Comparison of ENCODE assay signal across 1 cellular context in genomic region chr10:119616879-119617580, GRCh38.
TF ChIP-seq lines count a peak whose summit lies in the region.

No MANE protein-coding gene starts in this region.

TF ChIP-seq in K562, 482 proteins besides CTCF, POLR2A, EP300 and RAD21 (continued from another document and continues in another):
- no peak for TF ChIP-seq ZNF512 (tag; IDR thresholded peaks at IDR 0.05)
- TF ChIP-seq TOE1 (IDR thresholded peaks at IDR 0.05; ENCODE audit: borderline replicate concordance), result 0 out of 2 replicates have a peak, but pooled peaks have one; percentile 16
- no peak for TF ChIP-seq TOE1 (CRISPR knock-in tag; IDR thresholded peaks at IDR 0.05; ENCODE audit: borderline replicate concordance, low read depth)
- peak; percentile 57; the same call in 1 of the 2 replicates for TF ChIP-seq L3MBTL2 (IDR thresholded peaks at IDR 0.05)
- TF ChIP-seq ZKSCAN8 (CRISPR knock-in tag; IDR thresholded peaks at IDR 0.05), result no peak
- TF ChIP-seq ZNF444 (CRISPR knock-in tag; IDR thresholded peaks at IDR 0.05), result no peak
- TF ChIP-seq MAFK (IDR thresholded peaks at IDR 0.05; ENCODE audit: low read length), result no peak
- TF ChIP-seq E2F8 (IDR thresholded peaks at IDR 0.05; ENCODE audit: low read depth, partially characterized antibody), result no peak
- 0 out of 4 replicates have a peak, but pooled peaks of 1 of the 2 experiments have one; percentile 28 for TF ChIP-seq MNT (conservative IDR thresholded peaks at IDR 0.05)
- TF ChIP-seq KDM2B (CRISPR knock-in tag; IDR thresholded peaks at IDR 0.05), result no peak
- TF ChIP-seq RBM15 (IDR thresholded peaks at IDR 0.05; ENCODE audit: insufficient read depth, low read length), result no peak
- no peak for TF ChIP-seq RBM39 (optimal IDR thresholded peaks at IDR 0.05; ENCODE audit: low read depth, low read length)
- TF ChIP-seq COPS2 (conservative IDR thresholded peaks at IDR 0.05), result no peak
- peak; percentile 28; the same call in 1 of the 2 replicates for TF ChIP-seq MYC (IDR thresholded peaks at IDR 0.05; ENCODE audit: low read depth, low read length)
- TF ChIP-seq MYC (CRISPR knock-in tag; IDR thresholded peaks at IDR 0.05; ENCODE audit: borderline replicate concordance, low read depth), result no peak
- TF ChIP-seq, protein P1, sequence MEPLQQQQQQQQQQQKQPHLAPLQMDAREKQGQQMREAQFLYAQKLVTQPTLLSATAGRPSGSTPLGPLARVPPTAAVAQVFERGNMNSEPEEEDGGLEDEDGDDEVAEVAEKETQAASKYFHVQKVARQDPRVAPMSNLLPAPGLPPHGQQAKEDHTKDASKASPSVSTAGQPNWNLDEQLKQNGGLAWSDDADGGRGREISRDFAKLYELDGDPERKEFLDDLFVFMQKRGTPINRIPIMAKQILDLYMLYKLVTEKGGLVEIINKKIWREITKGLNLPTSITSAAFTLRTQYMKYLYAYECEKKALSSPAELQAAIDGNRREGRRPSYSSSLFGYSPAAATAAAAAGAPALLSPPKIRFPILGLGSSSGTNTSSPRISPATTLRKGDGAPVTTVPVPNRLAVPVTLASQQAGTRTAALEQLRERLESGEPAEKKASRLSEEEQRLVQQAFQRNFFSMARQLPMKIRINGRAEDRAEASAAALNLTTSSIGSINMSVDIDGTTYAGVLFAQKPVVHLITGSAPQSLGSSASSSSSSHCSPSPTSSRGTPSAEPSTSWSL (CRISPR knock-in tag; IDR thresholded peaks at IDR 0.05; ENCODE audit: borderline replicate concordance), result no peak
- TF ChIP-seq, protein P2, sequence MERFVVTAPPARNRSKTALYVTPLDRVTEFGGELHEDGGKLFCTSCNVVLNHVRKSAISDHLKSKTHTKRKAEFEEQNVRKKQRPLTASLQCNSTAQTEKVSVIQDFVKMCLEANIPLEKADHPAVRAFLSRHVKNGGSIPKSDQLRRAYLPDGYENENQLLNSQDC (CRISPR knock-in tag; IDR thresholded peaks at IDR 0.05), result no peak
- peak; percentile 31; the same call in 1 of the 2 replicates for TF ChIP-seq TRIM28 (IDR thresholded peaks at IDR 0.05)
- no peak for TF ChIP-seq IRF2 (CRISPR knock-in tag; IDR thresholded peaks at IDR 0.05)
- TF ChIP-seq CTBP1 (IDR thresholded peaks at IDR 0.05; ENCODE audit: borderline replicate concordance), result no peak
- TF ChIP-seq NFIX (CRISPR knock-in tag; IDR thresholded peaks at IDR 0.05; ENCODE audit: low read depth), result no peak
- no peak for TF ChIP-seq RCOR1 (IDR thresholded peaks at IDR 0.05; ENCODE audit: borderline replicate concordance in 1 of 2, low read depth in 2 of 2, low read length in 2 of 2)
- no peak for TF ChIP-seq CBFA2T2 (conservative IDR thresholded peaks at IDR 0.05)
- TF ChIP-seq UBTF (IDR thresholded peaks at IDR 0.05; ENCODE audit: borderline replicate concordance in 1 of 2, low read depth in 2 of 2, low read length in 2 of 2), result no peak
- 0 out of 4 replicates have a peak, but pooled peaks of 1 of the 2 experiments have one; percentile 21 for TF ChIP-seq MAZ (CRISPR knock-in tag; conservative IDR thresholded peaks at IDR 0.05 in 1 of 2, IDR thresholded peaks at IDR 0.05 in 1 of 2)
- TF ChIP-seq SIRT6 (IDR thresholded peaks at IDR 0.05; ENCODE audit: low read depth, low read length), result no peak
- TF ChIP-seq TEAD1 (CRISPR knock-in tag; IDR thresholded peaks at IDR 0.05), result no peak
- no peak for TF ChIP-seq PBX2 (CRISPR knock-in tag; IDR thresholded peaks at IDR 0.05; ENCODE audit: low read depth)
- no peak for TF ChIP-seq PBX2 (tag; conservative IDR thresholded peaks at IDR 0.05; ENCODE audit: low read depth)
- TF ChIP-seq ZNF561 (CRISPR knock-in tag; conservative IDR thresholded peaks at IDR 0.05), result no peak
- TF ChIP-seq VEZF1 (CRISPR knock-in tag; IDR thresholded peaks at IDR 0.05), result no peak
- TF ChIP-seq ARHGAP35 (IDR thresholded peaks at IDR 0.05; ENCODE audit: partially characterized antibody), result no peak
- TF ChIP-seq ZNF282 (CRISPR knock-in tag; IDR thresholded peaks at IDR 0.05), result no peak
- TF ChIP-seq, protein P3, sequence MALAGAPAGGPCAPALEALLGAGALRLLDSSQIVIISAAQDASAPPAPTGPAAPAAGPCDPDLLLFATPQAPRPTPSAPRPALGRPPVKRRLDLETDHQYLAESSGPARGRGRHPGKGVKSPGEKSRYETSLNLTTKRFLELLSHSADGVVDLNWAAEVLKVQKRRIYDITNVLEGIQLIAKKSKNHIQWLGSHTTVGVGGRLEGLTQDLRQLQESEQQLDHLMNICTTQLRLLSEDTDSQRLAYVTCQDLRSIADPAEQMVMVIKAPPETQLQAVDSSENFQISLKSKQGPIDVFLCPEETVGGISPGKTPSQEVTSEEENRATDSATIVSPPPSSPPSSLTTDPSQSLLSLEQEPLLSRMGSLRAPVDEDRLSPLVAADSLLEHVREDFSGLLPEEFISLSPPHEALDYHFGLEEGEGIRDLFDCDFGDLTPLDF (CRISPR knock-in tag; IDR thresholded peaks at IDR 0.05), result no peak
- TF ChIP-seq SP1 (CRISPR knock-in tag; IDR thresholded peaks at IDR 0.05), result peak; percentile 17; the same call in 1 of the 2 replicates
- TF ChIP-seq, protein P4, sequence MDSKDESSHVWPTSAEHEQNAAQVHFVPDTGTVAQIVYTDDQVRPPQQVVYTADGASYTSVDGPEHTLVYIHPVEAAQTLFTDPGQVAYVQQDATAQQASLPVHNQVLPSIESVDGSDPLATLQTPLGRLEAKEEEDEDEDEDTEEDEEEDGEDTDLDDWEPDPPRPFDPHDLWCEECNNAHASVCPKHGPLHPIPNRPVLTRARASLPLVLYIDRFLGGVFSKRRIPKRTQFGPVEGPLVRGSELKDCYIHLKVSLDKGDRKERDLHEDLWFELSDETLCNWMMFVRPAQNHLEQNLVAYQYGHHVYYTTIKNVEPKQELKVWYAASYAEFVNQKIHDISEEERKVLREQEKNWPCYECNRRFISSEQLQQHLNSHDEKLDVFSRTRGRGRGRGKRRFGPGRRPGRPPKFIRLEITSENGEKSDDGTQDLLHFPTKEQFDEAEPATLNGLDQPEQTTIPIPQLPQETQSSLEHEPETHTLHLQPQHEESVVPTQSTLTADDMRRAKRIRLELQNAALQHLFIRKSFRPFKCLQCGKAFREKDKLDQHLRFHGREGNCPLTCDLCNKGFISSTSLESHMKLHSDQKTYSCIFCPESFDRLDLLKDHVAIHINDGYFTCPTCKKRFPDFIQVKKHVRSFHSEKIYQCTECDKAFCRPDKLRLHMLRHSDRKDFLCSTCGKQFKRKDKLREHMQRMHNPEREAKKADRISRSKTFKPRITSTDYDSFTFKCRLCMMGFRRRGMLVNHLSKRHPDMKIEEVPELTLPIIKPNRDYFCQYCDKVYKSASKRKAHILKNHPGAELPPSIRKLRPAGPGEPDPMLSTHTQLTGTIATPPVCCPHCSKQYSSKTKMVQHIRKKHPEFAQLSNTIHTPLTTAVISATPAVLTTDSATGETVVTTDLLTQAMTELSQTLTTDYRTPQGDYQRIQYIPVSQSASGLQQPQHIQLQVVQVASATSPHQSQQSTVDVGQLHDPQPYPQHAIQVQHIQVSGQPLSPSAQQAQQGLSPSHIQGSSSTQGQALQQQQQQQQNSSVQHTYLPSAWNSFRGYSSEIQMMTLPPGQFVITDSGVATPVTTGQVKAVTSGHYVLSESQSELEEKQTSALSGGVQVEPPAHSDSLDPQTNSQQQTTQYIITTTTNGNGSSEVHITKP (IDR thresholded peaks at IDR 0.05; ENCODE audit: partially characterized antibody), result no peak
- no peak for TF ChIP-seq POLR2B (IDR thresholded peaks at IDR 0.05; ENCODE audit: low read depth, partially characterized antibody)
- no peak for TF ChIP-seq ZNF449 (CRISPR knock-in tag; IDR thresholded peaks at IDR 0.05)
- no peak for TF ChIP-seq SREBF2 (CRISPR knock-in tag; IDR thresholded peaks at IDR 0.05)
